ENCODE assay signal across 1 cellular context in genomic region chr14:23160924-23161522, GRCh38.
TF ChIP-seq lines count a peak whose summit lies in the region.

No MANE protein-coding gene starts in this region.

TF ChIP-seq in HepG2, 621 proteins besides CTCF, POLR2A, EP300 and RAD21:
- TF ChIP-seq, protein P1, sequence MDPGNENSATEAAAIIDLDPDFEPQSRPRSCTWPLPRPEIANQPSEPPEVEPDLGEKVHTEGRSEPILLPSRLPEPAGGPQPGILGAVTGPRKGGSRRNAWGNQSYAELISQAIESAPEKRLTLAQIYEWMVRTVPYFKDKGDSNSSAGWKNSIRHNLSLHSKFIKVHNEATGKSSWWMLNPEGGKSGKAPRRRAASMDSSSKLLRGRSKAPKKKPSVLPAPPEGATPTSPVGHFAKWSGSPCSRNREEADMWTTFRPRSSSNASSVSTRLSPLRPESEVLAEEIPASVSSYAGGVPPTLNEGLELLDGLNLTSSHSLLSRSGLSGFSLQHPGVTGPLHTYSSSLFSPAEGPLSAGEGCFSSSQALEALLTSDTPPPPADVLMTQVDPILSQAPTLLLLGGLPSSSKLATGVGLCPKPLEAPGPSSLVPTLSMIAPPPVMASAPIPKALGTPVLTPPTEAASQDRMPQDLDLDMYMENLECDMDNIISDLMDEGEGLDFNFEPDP (CRISPR knock-in tag; conservative IDR thresholded peaks at IDR 0.05), result no peak
- 0 out of 2 replicates have a peak, but pooled peaks have one; percentile 27 for TF ChIP-seq JUNB (CRISPR knock-in tag; IDR thresholded peaks at IDR 0.05; ENCODE audit: borderline replicate concordance)
- TF ChIP-seq ZNF839 (CRISPR knock-in tag; IDR thresholded peaks at IDR 0.05; ENCODE audit: borderline replicate concordance), result no peak
- no peak for TF ChIP-seq KAT7 (CRISPR knock-in tag; IDR thresholded peaks at IDR 0.05; ENCODE audit: borderline replicate concordance)
- TF ChIP-seq MAFK (conservative IDR thresholded peaks at IDR 0.05 in 1 of 2, IDR thresholded peaks at IDR 0.05 in 1 of 2; ENCODE audit: low read length in 2 of 2), result peak; percentile 100
- TF ChIP-seq ZNF280B (CRISPR knock-in tag; IDR thresholded peaks at IDR 0.05; ENCODE audit: borderline replicate concordance), result no peak
- TF ChIP-seq SIX4 (CRISPR knock-in tag; IDR thresholded peaks at IDR 0.05), result no peak
- TF ChIP-seq HDAC6 (IDR thresholded peaks at IDR 0.05; ENCODE audit: low read depth, low read length), result no peak
- no peak for TF ChIP-seq ZNF713 (CRISPR knock-in tag; IDR thresholded peaks at IDR 0.05)
- TF ChIP-seq ETV5 (CRISPR knock-in tag; IDR thresholded peaks at IDR 0.05; ENCODE audit: borderline replicate concordance), result no peak
- TF ChIP-seq, protein P2, sequence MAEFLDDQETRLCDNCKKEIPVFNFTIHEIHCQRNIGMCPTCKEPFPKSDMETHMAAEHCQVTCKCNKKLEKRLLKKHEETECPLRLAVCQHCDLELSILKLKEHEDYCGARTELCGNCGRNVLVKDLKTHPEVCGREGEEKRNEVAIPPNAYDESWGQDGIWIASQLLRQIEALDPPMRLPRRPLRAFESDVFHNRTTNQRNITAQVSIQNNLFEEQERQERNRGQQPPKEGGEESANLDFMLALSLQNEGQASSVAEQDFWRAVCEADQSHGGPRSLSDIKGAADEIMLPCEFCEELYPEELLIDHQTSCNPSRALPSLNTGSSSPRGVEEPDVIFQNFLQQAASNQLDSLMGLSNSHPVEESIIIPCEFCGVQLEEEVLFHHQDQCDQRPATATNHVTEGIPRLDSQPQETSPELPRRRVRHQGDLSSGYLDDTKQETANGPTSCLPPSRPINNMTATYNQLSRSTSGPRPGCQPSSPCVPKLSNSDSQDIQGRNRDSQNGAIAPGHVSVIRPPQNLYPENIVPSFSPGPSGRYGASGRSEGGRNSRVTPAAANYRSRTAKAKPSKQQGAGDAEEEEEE (CRISPR knock-in tag; IDR thresholded peaks at IDR 0.05; ENCODE audit: borderline replicate concordance), result no peak
- TF ChIP-seq NFE2L1 (CRISPR knock-in tag; IDR thresholded peaks at IDR 0.05; ENCODE audit: borderline replicate concordance), result no peak
- TF ChIP-seq, protein P3, sequence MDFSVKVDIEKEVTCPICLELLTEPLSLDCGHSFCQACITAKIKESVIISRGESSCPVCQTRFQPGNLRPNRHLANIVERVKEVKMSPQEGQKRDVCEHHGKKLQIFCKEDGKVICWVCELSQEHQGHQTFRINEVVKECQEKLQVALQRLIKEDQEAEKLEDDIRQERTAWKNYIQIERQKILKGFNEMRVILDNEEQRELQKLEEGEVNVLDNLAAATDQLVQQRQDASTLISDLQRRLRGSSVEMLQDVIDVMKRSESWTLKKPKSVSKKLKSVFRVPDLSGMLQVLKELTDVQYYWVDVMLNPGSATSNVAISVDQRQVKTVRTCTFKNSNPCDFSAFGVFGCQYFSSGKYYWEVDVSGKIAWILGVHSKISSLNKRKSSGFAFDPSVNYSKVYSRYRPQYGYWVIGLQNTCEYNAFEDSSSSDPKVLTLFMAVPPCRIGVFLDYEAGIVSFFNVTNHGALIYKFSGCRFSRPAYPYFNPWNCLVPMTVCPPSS (IDR thresholded peaks at IDR 0.05), result 0 out of 2 replicates have a peak, but pooled peaks have one; percentile 4
- TF ChIP-seq DNMT3B (CRISPR knock-in tag; conservative IDR thresholded peaks at IDR 0.05), result no peak
- TF ChIP-seq MAFF (IDR thresholded peaks at IDR 0.05; ENCODE audit: low read depth, low read length), result peak; percentile 100
- peak; percentile 70 for TF ChIP-seq MAFG (CRISPR knock-in tag; IDR thresholded peaks at IDR 0.05)
- no peak for TF ChIP-seq SAFB2 (CRISPR knock-in tag; IDR thresholded peaks at IDR 0.05; ENCODE audit: borderline replicate concordance, low read depth)
- no peak for TF ChIP-seq SMC3 (IDR thresholded peaks at IDR 0.05; ENCODE audit: low read length)
